ENCODE assay signal across 14 cellular contexts in the genomic region with DNA sequence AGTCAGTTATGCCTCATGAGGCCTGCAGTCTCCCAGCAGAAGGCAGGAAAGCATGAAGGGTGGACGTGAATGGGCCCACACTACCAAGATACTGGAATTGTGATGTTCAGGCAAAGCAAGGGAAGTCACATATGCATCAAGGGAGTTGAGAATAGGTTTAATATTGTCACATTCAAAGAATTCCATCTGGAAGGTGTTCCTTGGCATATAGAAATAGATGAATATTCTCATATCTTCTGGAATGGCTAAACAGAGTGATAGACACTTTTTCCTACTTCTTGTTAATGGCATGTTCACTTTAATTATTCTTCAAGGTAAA.
DNase-seq lines count a peak whose midpoint lies in the region; ATAC-seq and TF ChIP-seq lines count a peak whose summit lies in the region.
"Had no signal": no experiment of that assay in that cellular context is flagged by ENCODE, and none has a peak within 500 bp of the region (broad histone marks: within the 10 kb centered on the region; RNA-seq: fewer than 3 reads in every experiment).

No MANE protein-coding gene starts in this region.

- no peak overlapping the region for H3K23ac ChIP-seq in mesendoderm (ENCODE audit: low read length)

- no peak overlapping the region for H3K4me3 ChIP-seq in HL-60 (replicated peaks; ENCODE audit: insufficient read depth, low read length)
- no peak overlapping the region for H3K4me3 ChIP-seq in breast epithelium
- H3K4me3 ChIP-seq in mesendoderm (ENCODE audit: low read length): no peak overlapping the region
- H3K4me3 ChIP-seq in stomach: no peak overlapping the region

- H3K18ac ChIP-seq in mesendoderm (ENCODE audit: low read length): no peak overlapping the region

- H4K8ac ChIP-seq in mesendoderm (ENCODE audit: low read depth, low read length): no peak overlapping the region

- H3K9me3 ChIP-seq in breast epithelium: no peaks in the 10 kb centered on the region
- no peaks in the 10 kb centered on the region for H3K9me3 ChIP-seq in stomach

- peak overlapping the region; percentile 39 for H3K27ac ChIP-seq in HL-60 (replicated peaks)
- H3K27ac ChIP-seq in breast epithelium: peak overlapping the region; percentile 33 to 70
- no peak overlapping the region for H3K27ac ChIP-seq in mesendoderm (ENCODE audit: low read depth, low read length)
- peak overlapping the region; percentile 50 to 80 (median 72) for H3K27ac ChIP-seq in stomach

- no peak for ATAC-seq in GM19351 (IDR thresholded peaks at IDR 0.05; ENCODE audit: unreplicated experiment)
- ATAC-seq: activated naive CD4-positive, alpha-beta T cell treated with anti-CD3 and anti-CD28 coated beads, Interleukin-2, amount 50 U/mL, for 72 hours; stimulated activated naive CD8-positive, alpha-beta T cell treated with anti-CD3 and anti-CD28 coated beads, Interleukin-15, amount 100 ng/mL, for 72 hours had no signal

- no peaks in the 10 kb centered on the region for H3K79me2 ChIP-seq in mesendoderm (ENCODE audit: control insufficient read depth, insufficient read depth, low read length)

- no peak for TF ChIP-seq CTCF in HL-60 (IDR thresholded peaks at IDR 0.05; ENCODE audit: insufficient read depth, low read length)
- TF ChIP-seq CTCF in breast epithelium (IDR thresholded peaks at IDR 0.05): no peak
- no peak for TF ChIP-seq CTCF in stomach (IDR thresholded peaks at IDR 0.05)

- peak overlapping the region; percentile 28 for H2AK5ac ChIP-seq in mesendoderm (ENCODE audit: low read length)

- no peak overlapping the region for H3K4ac ChIP-seq in mesendoderm (ENCODE audit: low read depth, low read length)

- no peaks in the 10 kb centered on the region for H3K27me3 ChIP-seq in HL-60 (ENCODE audit: insufficient read depth, poor library complexity, severe bottlenecking)
- no peaks in the 10 kb centered on the region for H3K27me3 ChIP-seq in breast epithelium
- no peaks in the 10 kb centered on the region for H3K27me3 ChIP-seq in mesendoderm (ENCODE audit: insufficient read depth, low read length, poor library complexity)
- no peaks in the 10 kb centered on the region for H3K27me3 ChIP-seq in stomach

- no peak overlapping the region for H3K4me2 ChIP-seq in mesendoderm (ENCODE audit: low read length)

- no peak overlapping the region for H2BK120ac ChIP-seq in mesendoderm (ENCODE audit: low read depth, low read length)

- no peak for TF ChIP-seq POLR2A in breast epithelium (IDR thresholded peaks at IDR 0.05)
- no peak for TF ChIP-seq POLR2A in stomach (IDR thresholded peaks at IDR 0.05)

- no peak overlapping the region for H4K5ac ChIP-seq in mesendoderm (ENCODE audit: low read length)

- peaks cover 3% of the 10 kb centered on the region for H3K79me1 ChIP-seq in mesendoderm (ENCODE audit: low read length)

- H2BK5ac ChIP-seq in mesendoderm (ENCODE audit: low read length): no peak overlapping the region

- H3K4me1 ChIP-seq in breast epithelium (no peaks in the 10 kb centered on the region), mesendoderm (ENCODE audit: control insufficient read depth, low read depth, low read length) (peaks cover 6% of the 10 kb centered on the region), stomach (peaks cover 7 to 44% (median 31%) of the 10 kb centered on the region in 4 donors)

- intact Hi-C loops in breast epithelium (cut with DNase I; ENCODE audit: low total_unique reads): no loop called here
- intact Hi-C loops in stomach (cut with DNase I; ENCODE audit: low total_unique reads): no loop called here

- peak overlapping the region; percentile 47 for H3K56ac ChIP-seq in mesendoderm (ENCODE audit: low read length)

- H2BK15ac ChIP-seq in mesendoderm (replicated peaks; ENCODE audit: low read depth): no peak overlapping the region

- in situ Hi-C loops in ACHN (cut with HindIII; ENCODE audit: low pct_ligation_motif_present, low pct_unique_long_range_greater_than_20kb, low sequenced_read_pairs): no loop called here

- H3K9ac ChIP-seq in mesendoderm (ENCODE audit: low read length): no peak overlapping the region

- WGBS in mesendoderm (ENCODE audit: extremely low coverage, insufficient coverage, low lambda C conversion rate): no CpG with 5 or more reads among the region's 1 CpG
- WGBS in stomach, 5 donors: 81 to 87% (median 83%) methylated on average over 1 of the region's 1 CpG

- H3K36me3 ChIP-seq in breast epithelium: no peaks in the 10 kb centered on the region
- no peaks in the 10 kb centered on the region for H3K36me3 ChIP-seq in mesendoderm (ENCODE audit: control insufficient read depth, insufficient read depth, low read length)
- no peaks in the 10 kb centered on the region for H3K36me3 ChIP-seq in stomach

- DNase-seq in HL-60 (ENCODE audit: low read depth in 1 of 2, low spot score in 1 of 2) (no peak), breast epithelium (ENCODE audit: low spot score in 2 of 2) (no peak), mesendoderm (no peak), stomach (no peak), SW 1271 (lab: John Stamatoyannopoulos, UW) (no peak), ACHN (no peak), NCI-H2029 treated with DMSO at 0.1 percent for 48 hours (lab: John Stamatoyannopoulos, UW) (no peak)
- DNase-seq: activated CD4-positive, CD25-positive, alpha-beta regulatory T cell treated with anti-CD3 and anti-CD28 coated beads, Interleukin-2, amount 50 U/mL, for 72 hours; caudate nucleus; HFFc6; NCI-H526 treated with DMSO at 0.1 percent for 48 hours; stimulated activated naive CD8-positive, alpha-beta T cell treated with anti-CD3 and anti-CD28 coated beads, Interleukin-15, amount 100 ng/mL, for 72 hours had no signal

- TF ChIP-seq EP300 in stomach (IDR thresholded peaks at IDR 0.05): no peak
